Comparison of ENCODE assay signal across 1 cellular context in genomic region chr6:148969271-148969666, GRCh38.
TF ChIP-seq lines count a peak whose summit lies in the region.

No MANE protein-coding gene starts in this region.

TF ChIP-seq in K562, 482 proteins besides CTCF, POLR2A, EP300 and RAD21:
- TF ChIP-seq ETV5 (CRISPR knock-in tag; IDR thresholded peaks at IDR 0.05; ENCODE audit: low read depth) (no peak), CCAR2 (IDR thresholded peaks at IDR 0.05; ENCODE audit: low read depth, low read length) (no peak), ZNF609 (CRISPR knock-in tag; IDR thresholded peaks at IDR 0.05; ENCODE audit: borderline replicate concordance) (no peak), ZNF79 (CRISPR knock-in tag; IDR thresholded peaks at IDR 0.05; ENCODE audit: low read depth) (no peak), RBM25 (IDR thresholded peaks at IDR 0.05; ENCODE audit: low read depth, low read length, severe bottlenecking) (peak; percentile 40)
TF ChIP-seq in K562: peak in this region for 1.
